In genomic region chr1:243269461-243269801, GRCh38 we compare ENCODE assay signal across 11 cellular contexts. TPM values are rescaled to one million over a fixed set of nuclear protein-coding genes. Genes with fewer than 3 reads are reported as not detected.
DNase-seq lines count a peak whose midpoint lies in the region; ATAC-seq, FAIRE-seq and TF ChIP-seq lines count a peak whose summit lies in the region.
"Had no signal": no experiment of that assay in that cellular context is flagged by ENCODE, and none has a peak within 500 bp of the region (broad histone marks: within the 10 kb centered on the region; RNA-seq: fewer than 3 reads in every experiment).

No MANE protein-coding gene starts in this region.

- ATAC-seq in GM18499 (IDR thresholded peaks at IDR 0.05; ENCODE audit: insufficient read depth, unreplicated experiment) (peak; percentile 47), HG02759 (IDR thresholded peaks at IDR 0.05; ENCODE audit: unreplicated experiment) (peak; percentile 82)
- ATAC-seq: esophagus mucosa had no signal

- TF ChIP-seq CTCF in OCI-LY3 (IDR thresholded peaks at IDR 0.05; ENCODE audit: low read depth, low read length), result no peak
- TF ChIP-seq CTCF in keratinocyte (optimal IDR thresholded peaks at IDR 0.05 in 1 of 3, IDR thresholded peaks at IDR 0.05 in 1 of 3, conservative IDR thresholded peaks at IDR 0.05 in 1 of 3; ENCODE audit: extremely low read depth in 1 of 3, insufficient read depth in 2 of 3, low read length in 3 of 3), result no peak
- TF ChIP-seq CTCF in hepatocyte (IDR thresholded peaks at IDR 0.05; ENCODE audit: poor library complexity), result no peak

- no peaks in the 10 kb centered on the region for H3K9me2 ChIP-seq in hepatocyte (replicated peaks; ENCODE audit: insufficient read depth)

- H3K4me2 ChIP-seq in OCI-LY3 (ENCODE audit: low read length) (peak overlapping the region; percentile 58), keratinocyte (ENCODE audit: control insufficient read depth, extremely low read depth, insufficient read depth, low read depth, low read length) (peak overlapping the region; percentile 9), hepatocyte (no peak overlapping the region)

- no peak overlapping the region for H3K27ac ChIP-seq in OCI-LY3 (ENCODE audit: low read length)
- peak overlapping the region; percentile 38 for H3K27ac ChIP-seq in keratinocyte (ENCODE audit: control insufficient read depth, insufficient read depth, low read length)
- no peak overlapping the region for H3K27ac ChIP-seq in hepatocyte

- H3K79me2 ChIP-seq in OCI-LY3 (ENCODE audit: low read length), result no peaks in the 10 kb centered on the region
- peaks cover 28% of the 10 kb centered on the region for H3K79me2 ChIP-seq in keratinocyte (ENCODE audit: control insufficient read depth, insufficient read depth, low read length)
- peaks cover 16% of the 10 kb centered on the region for H3K79me2 ChIP-seq in hepatocyte

- H3K27me3 ChIP-seq in OCI-LY3 (ENCODE audit: low read depth, low read length) (no peaks in the 10 kb centered on the region), keratinocyte (ENCODE audit: control insufficient read depth, extremely low read depth, insufficient read depth, low read length) (no peaks in the 10 kb centered on the region), hepatocyte (no peaks in the 10 kb centered on the region)

- H3K4me1 ChIP-seq in OCI-LY3 (ENCODE audit: low read length), result peaks cover 17% of the 10 kb centered on the region
- peaks cover 30% of the 10 kb centered on the region for H3K4me1 ChIP-seq in keratinocyte (ENCODE audit: control insufficient read depth, extremely low read depth, insufficient read depth, low read length)
- H3K4me1 ChIP-seq in hepatocyte (ENCODE audit: insufficient read depth), result peaks cover 4% of the 10 kb centered on the region

- H3K36me3 ChIP-seq in OCI-LY3 (replicated peaks; ENCODE audit: low read depth, low read length) (no peaks in the 10 kb centered on the region), keratinocyte (ENCODE audit: control insufficient read depth in 2 of 2, extremely low read depth in 1 of 2, insufficient read depth in 2 of 2, low read length in 2 of 2) (peaks cover 4 to 14% of the 10 kb centered on the region in 2 experiments), hepatocyte (replicated peaks; ENCODE audit: insufficient read depth, low read depth) (no peaks in the 10 kb centered on the region)

- no peak overlapping the region; the same call in 1 of the 2 replicates for H2AFZ ChIP-seq in OCI-LY3 (ENCODE audit: low read depth, low read length)
- no peak overlapping the region for H2AFZ ChIP-seq in keratinocyte (ENCODE audit: control insufficient read depth, low read length)
- H2AFZ ChIP-seq in hepatocyte, result no peak overlapping the region

- dilution Hi-C loops in keratinocyte (cut with MboI; ENCODE audit: extremely low pct_ligation_motif_present, low sequenced_read_pairs), result no loop called here

- H3K9me3 ChIP-seq in OCI-LY3 (ENCODE audit: insufficient read depth, low read length) (no peaks in the 10 kb centered on the region), keratinocyte (ENCODE audit: control insufficient read depth, low read depth, low read length) (no peaks in the 10 kb centered on the region), hepatocyte (ENCODE audit: low read depth) (no peaks in the 10 kb centered on the region)

- no peak for FAIRE-seq in keratinocyte (lab: Jason Lieb, UNC)

- no peaks in the 10 kb centered on the region for H3K9me1 ChIP-seq in keratinocyte (ENCODE audit: control insufficient read depth, extremely low read depth, insufficient read depth, low read length)

- DNase-seq in keratinocyte (ENCODE audit: low read depth, low spot score) (no peak), cerebellar cortex (ENCODE audit: low spot score) (no peak), hepatocyte (ENCODE audit: low spot score) (no peak), hepatic stellate cell (ENCODE audit: low spot score) (no peak), COLO829 (ENCODE audit: low spot score) (no peak)
- DNase-seq: DMS153; stimulated activated CD4-positive, alpha-beta T cell treated with anti-CD3 and anti-CD28 coated beads, Interleukin-1b, Interleukin-23, amount 100 ng/mL, for 48 hours had no signal

- 100% methylated on average over 4 of the region's 4 CpGs for WGBS in hepatocyte (ENCODE audit: low lambda C conversion rate, missing lambda C conversion rate)

- H3K9ac ChIP-seq in OCI-LY3 (ENCODE audit: low read length) (no peak overlapping the region), keratinocyte (ENCODE audit: control insufficient read depth, extremely low read depth, insufficient read depth, low read length) (no peak overlapping the region)

- H4K20me1 ChIP-seq in OCI-LY3 (ENCODE audit: insufficient read depth, low read length) (no peaks in the 10 kb centered on the region), keratinocyte (ENCODE audit: control insufficient read depth, extremely low read depth, insufficient read depth, low read length) (no peaks in the 10 kb centered on the region), hepatocyte (ENCODE audit: insufficient read depth, poor library complexity, severe bottlenecking) (no peaks in the 10 kb centered on the region)

- H3K4me3 ChIP-seq in OCI-LY3 (ENCODE audit: low read length), result peak overlapping the region; percentile 43
- H3K4me3 ChIP-seq in keratinocyte (ENCODE audit: control insufficient read depth in 2 of 3, extremely low read depth in 1 of 3, insufficient read depth in 2 of 3, low read depth in 1 of 3, low read length in 3 of 3), result no peak overlapping the region
- no peak overlapping the region for H3K4me3 ChIP-seq in hepatocyte

RNA-seq across cellular contexts. Expression of gene SDCCAG8, which starts 13.6 kb away (rescaled TPM):
- polyA plus RNA-seq in keratinocyte (49.3 to 67.8 TPM (median 61.6 TPM) in 3 replicates), hepatocyte (38.9 and 39.3 TPM in 2 replicates)
- 54.2 TPM for polyA plus RNA-seq in keratinocyte (2011; ENCODE audit: low read depth)
- 58.2 and 59.8 TPM in 2 replicates for polyA plus RNA-seq in keratinocyte (2011; cell fraction: cytosol; rRNA removed)
- polyA plus RNA-seq in keratinocyte (2011; cell fraction: nucleus; rRNA removed), result 49.4 and 57.7 TPM in 2 replicates
- polyA plus RNA-seq in keratinocyte (2012; ENCODE audit: low replicate concordance), result 30.3 and 46.8 TPM in 2 replicates
- 15.0 to 60.4 TPM (median 41.3 TPM) in 3 replicates for polyA minus RNA-seq in keratinocyte
- polyA minus RNA-seq in keratinocyte (2011; cell fraction: cytosol; rRNA and poly(A)+ RNA removed), result 27.2 TPM
- 24.2 and 55.2 TPM in 2 replicates for polyA minus RNA-seq in keratinocyte (2011; cell fraction: nucleus; rRNA and poly(A)+ RNA removed)
- total RNA-seq in hepatocyte, result 28.3 and 30.1 TPM in 2 replicates

RNA-seq across cellular contexts. Expression of gene CEP170, which starts 14.3 kb away (rescaled TPM):
- polyA plus RNA-seq in keratinocyte (30.6 to 40.5 TPM (median 36.5 TPM) in 3 replicates), hepatocyte (22.9 and 25.9 TPM in 2 replicates)
- polyA plus RNA-seq in keratinocyte (2011; ENCODE audit: low read depth), result 22.1 TPM
- polyA plus RNA-seq in keratinocyte (2011; cell fraction: cytosol; rRNA removed), result 16.1 and 25.7 TPM in 2 replicates
- 59.3 and 61.2 TPM in 2 replicates for polyA plus RNA-seq in keratinocyte (2011; cell fraction: nucleus; rRNA removed)
- polyA plus RNA-seq in keratinocyte (2012; ENCODE audit: low replicate concordance), result 8.9 and 29.2 TPM in 2 replicates
- polyA minus RNA-seq in keratinocyte, result 26.7 to 59.4 TPM (median 32.0 TPM) in 3 replicates
- polyA minus RNA-seq in keratinocyte (2011; cell fraction: cytosol; rRNA and poly(A)+ RNA removed), result 41.6 TPM
- polyA minus RNA-seq in keratinocyte (2011; cell fraction: nucleus; rRNA and poly(A)+ RNA removed), result 69.0 and 109 TPM in 2 replicates
- 31.4 and 37.3 TPM in 2 replicates for total RNA-seq in hepatocyte
